Comparison of ENCODE assay signal across 13 cellular contexts in genomic region chr11:109914809-109915653, GRCh38.
A peak's percentile ranks its signal among the peaks of the same experiment; 100 is the strongest.
DNase-seq lines count a peak whose midpoint lies in the region; ATAC-seq and TF ChIP-seq lines count a peak whose summit lies in the region.
"Had no signal": no experiment of that assay in that cellular context is flagged by ENCODE, and none has a peak within 500 bp of the region (broad histone marks: within the 10 kb centered on the region; RNA-seq: fewer than 3 reads in every experiment).

No MANE protein-coding gene starts in this region.

- no peak overlapping the region for H3K9ac ChIP-seq in mammary epithelial cell (ENCODE audit: insufficient read depth, low read length)

- no peaks in the 10 kb centered on the region for H3K9me3 ChIP-seq in mammary epithelial cell (replicated peaks; ENCODE audit: insufficient read depth, low read length)
- no peaks in the 10 kb centered on the region for H3K9me3 ChIP-seq in mesodermal cell (ENCODE audit: control insufficient read depth, low read length)
- H3K9me3 ChIP-seq: testis had no signal

- H3K36me3 ChIP-seq in mammary epithelial cell (ENCODE audit: insufficient read depth, low read length), result no peaks in the 10 kb centered on the region
- no peaks in the 10 kb centered on the region for H3K36me3 ChIP-seq in mesodermal cell (ENCODE audit: control insufficient read depth, insufficient read depth, low read length)
- H3K36me3 ChIP-seq: cardiac muscle cell had no signal

- peaks cover 8% of the 10 kb centered on the region for H3K4me1 ChIP-seq in mammary epithelial cell (ENCODE audit: insufficient read depth, low read length)
- H3K4me1 ChIP-seq in mesodermal cell (ENCODE audit: control insufficient read depth, insufficient read depth, low read length, poor library complexity, severe bottlenecking), result no peaks in the 10 kb centered on the region
- H3K4me1 ChIP-seq: testis had no signal

- no peak overlapping the region for H3K4me3 Mint-ChIP-seq in activated CD8-positive, alpha-beta T cell treated with anti-CD3 and anti-CD28 coated beads, Interleukin-2, amount 10 ng/mL, durations not matched to agents 7 days and 5 days

- in situ Hi-C loops in mammary epithelial cell (cut with MboI; ENCODE audit: low sequenced_read_pairs in 2 of 2), result no loop called here

- no peaks in the 10 kb centered on the region for H3K9me3 Mint-ChIP-seq in activated CD8-positive, alpha-beta T cell treated with anti-CD3 and anti-CD28 coated beads, Interleukin-2, amount 10 ng/mL, durations not matched to agents 7 days and 5 days (ENCODE audit: insufficient read depth)

- BruUV-seq in mammary epithelial cell (replicated peaks; lab: Mats Ljungman, UMichigan), result no TSS peak

- no peaks in the 10 kb centered on the region for H3K79me2 ChIP-seq in mammary epithelial cell (ENCODE audit: insufficient read depth, low read length)

- H3K27ac ChIP-seq in mammary epithelial cell (ENCODE audit: insufficient read depth, low read depth, low read length) (no peak overlapping the region), mesodermal cell (ENCODE audit: low read depth, low read length, severe bottlenecking) (peak overlapping the region; percentile 25)
- H3K27ac ChIP-seq: cardiac muscle cell, testis had no signal

- H3K4me2 ChIP-seq in mammary epithelial cell (ENCODE audit: insufficient read depth, low read depth, low read length), result no peak overlapping the region

- H3K27me3 ChIP-seq in mammary epithelial cell (ENCODE audit: insufficient read depth, low read length), result no peaks in the 10 kb centered on the region
- H3K27me3 ChIP-seq: cardiac muscle cell, testis had no signal

- H3K4me3 ChIP-seq in mammary epithelial cell (replicated peaks in 1 of 3; ENCODE audit: insufficient read depth in 1 of 3, low read depth in 2 of 3, low read length in 3 of 3), result no peak overlapping the region
- H3K4me3 ChIP-seq in mesodermal cell (ENCODE audit: extremely low read depth, insufficient read depth, low read length, poor library complexity, severe bottlenecking), result no peak overlapping the region
- H3K4me3 ChIP-seq: cardiac muscle cell, testis had no signal

- TF ChIP-seq CTCF in mammary epithelial cell (conservative IDR thresholded peaks at IDR 0.05 in 1 of 2, IDR thresholded peaks at IDR 0.05 in 1 of 2; ENCODE audit: extremely low read depth in 1 of 2, insufficient read depth in 1 of 2, low read depth in 1 of 2, low read length in 2 of 2), result no peak

- H3K36me3 Mint-ChIP-seq in activated CD8-positive, alpha-beta T cell treated with anti-CD3 and anti-CD28 coated beads, Interleukin-2, amount 10 ng/mL, durations not matched to agents 7 days and 5 days (ENCODE audit: low read depth), result no peaks in the 10 kb centered on the region

- intact Hi-C loops in mammary epithelial cell (cut with micrococcal nuclease), result no loop called here

- CTCF ChIA-PET in mammary epithelial cell (lab: Charles Lee; ENCODE audit: low non-redundant PET), result no interaction called here
- CTCF ChIA-PET in activated CD8-positive, alpha-beta T cell treated with anti-CD3 and anti-CD28 coated beads, Interleukin-2, amount 10 ng/mL, durations not matched to agents 7 days and 5 days (lab: Charles Lee), result interaction anchor here (1.6 kb wide), 1 partner anchor 24 kb away, joined by 6 read pairs; no protein-coding TSS in a partner anchor

- H2AFZ ChIP-seq in mammary epithelial cell (ENCODE audit: low read depth, low read length), result no peak overlapping the region

- H4K20me1 ChIP-seq in mammary epithelial cell (ENCODE audit: insufficient read depth, low read length), result no peaks in the 10 kb centered on the region

- POLR2A ChIA-PET in activated CD8-positive, alpha-beta T cell treated with anti-CD3 and anti-CD28 coated beads, Interleukin-2, amount 10 ng/mL, durations not matched to agents 7 days and 5 days (lab: Charles Lee), result no interaction called here

- no peak overlapping the region for H3K27ac Mint-ChIP-seq in activated CD8-positive, alpha-beta T cell treated with anti-CD3 and anti-CD28 coated beads, Interleukin-2, amount 10 ng/mL, durations not matched to agents 7 days and 5 days

- no peaks in the 10 kb centered on the region for H3K4me1 Mint-ChIP-seq in activated CD8-positive, alpha-beta T cell treated with anti-CD3 and anti-CD28 coated beads, Interleukin-2, amount 10 ng/mL, durations not matched to agents 7 days and 5 days (ENCODE audit: low read depth)

- WGBS in mammary epithelial cell (ENCODE audit: low coverage, missing lambda C conversion rate), result 64% methylated on average over 5 of the region's 5 CpGs
- WGBS in mesodermal cell (ENCODE audit: insufficient coverage in 2 of 2), 2 experiments, result 88 to 100% methylated on average over 1 to 3 of the region's 5 CpGs

- no peak for ATAC-seq in activated CD8-positive, alpha-beta T cell treated with anti-CD3 and anti-CD28 coated beads, Interleukin-2, amount 10 ng/mL, durations not matched to agents 7 days and 5 days

- DNase-seq in EL, result peak; percentile 30
- DNase-seq in HT1080 (ENCODE audit: low read depth), result peak; percentile 38
- DNase-seq in mammary epithelial cell, result peak; percentile 66
- no peak for DNase-seq in ureter (ENCODE audit: low spot score)
- no peak for DNase-seq in islet precursor cell
- no peak for DNase-seq in activated CD8-positive, alpha-beta T cell treated with anti-CD3 and anti-CD28 coated beads, Interleukin-2, amount 10 ng/mL, durations not matched to agents 7 days and 5 days
- DNase-seq in activated CD4-positive, alpha-beta T cell treated with anti-CD3 and anti-CD28 coated beads, Interleukin-2, amount 50 U/mL, for 48 hours, result no peak
- DNase-seq: activated T-cell treated with anti-CD3 and anti-CD28 coated beads for 4 hours; NCI-H446; stimulated activated CD4-positive, alpha-beta T cell treated with anti-CD3 and anti-CD28 coated beads, Interleukin-4, amount 100 ng/mL, for 1 hour; testis had no signal

- H3K27me3 Mint-ChIP-seq in activated CD8-positive, alpha-beta T cell treated with anti-CD3 and anti-CD28 coated beads, Interleukin-2, amount 10 ng/mL, durations not matched to agents 7 days and 5 days (ENCODE audit: low read depth), result no peaks in the 10 kb centered on the region

- dilution Hi-C loops in mammary epithelial cell (cut with HindIII; ENCODE audit: low sequenced_read_pairs), result no loop called here

Comparison
In these comparisons a context has a peak if more than half of its experiments do, and no peak if none do; other contexts are left out.
1. DNase-seq: peak in EL (single experiment), HT1080 (single experiment) and mammary epithelial cell (single experiment); none in ureter (single experiment), islet precursor cell (single experiment), activated CD8-positive, alpha-beta T cell treated with anti-CD3 and anti-CD28 coated beads, Interleukin-2, amount 10 ng/mL, durations not matched to agents 7 days and 5 days (single experiment) and activated CD4-positive, alpha-beta T cell treated with anti-CD3 and anti-CD28 coated beads, Interleukin-2, amount 50 U/mL, for 48 hours (0 of 2).